In the genomic region with DNA sequence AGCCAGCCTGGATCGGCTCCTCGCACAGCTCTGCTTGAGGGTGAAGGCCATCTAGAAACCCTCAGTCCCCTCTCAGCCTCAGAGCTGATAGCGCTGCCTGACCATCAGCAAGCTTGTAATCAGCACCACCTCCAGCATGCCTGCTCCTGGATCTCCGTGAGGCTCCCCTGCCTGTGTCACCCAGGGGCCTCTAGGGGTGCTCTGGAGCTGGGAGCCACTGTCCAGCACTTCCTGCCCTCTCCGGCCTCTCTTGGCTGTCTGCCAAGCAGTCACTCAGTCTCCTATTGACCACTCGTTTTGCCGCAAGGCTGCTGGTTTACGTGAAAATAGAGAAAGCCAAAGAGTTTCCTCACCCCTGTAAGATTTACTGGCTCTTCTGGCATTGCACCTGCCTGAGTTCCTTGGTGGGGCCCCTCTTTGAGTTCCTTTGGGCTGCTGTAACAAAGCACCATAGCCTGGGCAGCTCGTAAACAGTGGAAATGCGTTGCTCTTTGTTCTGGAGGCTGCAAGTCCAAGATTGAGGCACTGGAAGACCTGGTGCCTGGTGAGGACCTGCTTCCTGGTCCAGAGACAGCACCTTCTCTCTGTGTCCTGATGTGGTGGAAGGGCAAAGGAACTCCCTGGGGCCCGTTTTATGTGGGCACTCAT, we compare ENCODE assay signal across 8 cellular contexts. TPM values are rescaled to one million over a fixed set of nuclear protein-coding genes. Genes with fewer than 3 reads are reported as not detected.
A peak's percentile ranks its signal among the peaks of the same experiment; 100 is the strongest.
DNase-seq lines count a peak whose midpoint lies in the region; ATAC-seq and TF ChIP-seq lines count a peak whose summit lies in the region.

No MANE protein-coding gene starts in this region.

- no peak overlapping the region for H4K5ac ChIP-seq in IMR-90 (ENCODE audit: low read depth, low read length)

- H2AFZ ChIP-seq in IMR-90 (replicated peaks; ENCODE audit: low read length, poor library complexity), result no peak overlapping the region

- H3K79me1 ChIP-seq in IMR-90 (ENCODE audit: low read depth in 1 of 2, low read length in 2 of 2), result no peaks in the 10 kb centered on the region

- H3K36me3 ChIP-seq in IMR-90 (ENCODE audit: control insufficient read depth, insufficient read depth, low read length) (peaks cover 8% of the 10 kb centered on the region), heart left ventricle (peaks cover 0 to 17% (median 4%) of the 10 kb centered on the region in 9 donors)

- H3K4me1 ChIP-seq in IMR-90 (ENCODE audit: control insufficient read depth, insufficient read depth, low read length) (no peaks in the 10 kb centered on the region), heart left ventricle (peaks cover 0 to 10% (median 5%) of the 10 kb centered on the region in 12 donors)

- intact Hi-C loops in IMR-90 (cut with micrococcal nuclease) (no loop called here), heart left ventricle (cut with DNase I) (no loop called here)

- H2AK5ac ChIP-seq in IMR-90 (ENCODE audit: low read depth, low read length), result no peak overlapping the region

- no peak overlapping the region for H2BK120ac ChIP-seq in IMR-90 (ENCODE audit: low read depth, low read length)

- peaks cover 4% of the 10 kb centered on the region for H3K36me3 Mint-ChIP-seq in activated CD8-positive, alpha-beta T cell treated with anti-CD3 and anti-CD28 coated beads, Interleukin-2, amount 10 ng/mL, durations not matched to agents 7 days and 5 days (ENCODE audit: low read depth)
- peaks cover 3% of the 10 kb centered on the region for H3K36me3 Mint-ChIP-seq in activated CD4-positive, alpha-beta memory T cell treated with anti-CD3 and anti-CD28 coated beads, Interleukin-2, amount 10 ng/mL, durations not matched to agents 7 days and 5 days (ENCODE audit: low read depth)

- no peak overlapping the region for H3K4me3 ChIP-seq in IMR-90 (ENCODE audit: insufficient read depth, low read depth, low read length)
- H3K4me3 ChIP-seq in heart left ventricle, result no peak overlapping the region

- H2BK5ac ChIP-seq in IMR-90 (ENCODE audit: low read depth, low read length, poor library complexity, severe bottlenecking), result no peak overlapping the region

- H3K9me3 ChIP-seq in IMR-90 (ENCODE audit: control insufficient read depth, insufficient read depth, low read length) (no peaks in the 10 kb centered on the region), heart left ventricle (no peaks in the 10 kb centered on the region)

- DNase-seq in D341Med (ENCODE audit: low spot score), result peak; percentile 49
- DNase-seq in IMR-90, result peak; percentile 49
- no peak for DNase-seq in activated CD8-positive, alpha-beta T cell treated with anti-CD3 and anti-CD28 coated beads, Interleukin-2, amount 10 ng/mL, durations not matched to agents 7 days and 5 days
- DNase-seq in heart left ventricle, result peak; percentile 77 to 90 (median 87)
- DNase-seq in pons (ENCODE audit: low spot score), result peak; percentile 92
- DNase-seq in activated CD4-positive, alpha-beta memory T cell treated with anti-CD3 and anti-CD28 coated beads, Interleukin-2, amount 10 ng/mL, durations not matched to agents 7 days and 5 days, result no peak

- no peaks in the 10 kb centered on the region for H4K20me1 ChIP-seq in IMR-90 (ENCODE audit: insufficient read depth, low read length)

- H4K8ac ChIP-seq in IMR-90 (ENCODE audit: low read depth in 2 of 2, low read length in 2 of 2), result no peak overlapping the region

- H3K27me3 ChIP-seq in IMR-90 (ENCODE audit: control insufficient read depth, insufficient read depth, low read length) (no peaks in the 10 kb centered on the region), heart left ventricle (no peaks in the 10 kb centered on the region)

- H3K18ac ChIP-seq in IMR-90 (ENCODE audit: low read depth, low read length), result no peak overlapping the region

- no peaks in the 10 kb centered on the region for H3K9me3 Mint-ChIP-seq in activated CD8-positive, alpha-beta T cell treated with anti-CD3 and anti-CD28 coated beads, Interleukin-2, amount 10 ng/mL, durations not matched to agents 7 days and 5 days (ENCODE audit: insufficient read depth)
- H3K9me3 Mint-ChIP-seq in activated CD4-positive, alpha-beta memory T cell treated with anti-CD3 and anti-CD28 coated beads, Interleukin-2, amount 10 ng/mL, durations not matched to agents 7 days and 5 days, result no peaks in the 10 kb centered on the region

- no peak overlapping the region for H3K56ac ChIP-seq in IMR-90 (ENCODE audit: extremely low read depth, insufficient read depth, low read length)

- peaks cover 1% of the 10 kb centered on the region for H3K4me1 Mint-ChIP-seq in activated CD8-positive, alpha-beta T cell treated with anti-CD3 and anti-CD28 coated beads, Interleukin-2, amount 10 ng/mL, durations not matched to agents 7 days and 5 days (ENCODE audit: low read depth)
- peaks cover 3% of the 10 kb centered on the region for H3K4me1 Mint-ChIP-seq in activated CD4-positive, alpha-beta memory T cell treated with anti-CD3 and anti-CD28 coated beads, Interleukin-2, amount 10 ng/mL, durations not matched to agents 7 days and 5 days

- 20% methylated on average over 2 of the region's 11 CpGs; no CpG with 5 or more reads in 1 of the 2 experiments for WGBS in IMR-90 (ENCODE audit: extremely low coverage in 2 of 2, insufficient read length in 1 of 2), 2 experiments
- WGBS in heart left ventricle, 4 donors, result 31 to 39% (median 33%) methylated on average over 6 to 11 of the region's 11 CpGs

- no peak overlapping the region for H2BK15ac ChIP-seq in IMR-90 (ENCODE audit: low read depth, low read length)

- BruUV-seq in IMR-90 (replicated peaks; lab: Mats Ljungman, UMichigan), result no TSS peak

- TF ChIP-seq RAD21 in IMR-90 (IDR thresholded peaks at IDR 0.05; ENCODE audit: low read length), result peak; percentile 45

- no peaks in the 10 kb centered on the region; the same call in 1 of the 2 replicates for H3K9me1 ChIP-seq in IMR-90 (ENCODE audit: insufficient read depth, low read length)

- H3K27ac Mint-ChIP-seq in activated CD8-positive, alpha-beta T cell treated with anti-CD3 and anti-CD28 coated beads, Interleukin-2, amount 10 ng/mL, durations not matched to agents 7 days and 5 days, result peak overlapping the region; percentile 57
- H3K27ac Mint-ChIP-seq in activated CD4-positive, alpha-beta memory T cell treated with anti-CD3 and anti-CD28 coated beads, Interleukin-2, amount 10 ng/mL, durations not matched to agents 7 days and 5 days, result no peak overlapping the region

- TF ChIP-seq POLR2A in IMR-90 (IDR thresholded peaks at IDR 0.05; ENCODE audit: low read depth, low read length), result no peak
- TF ChIP-seq POLR2A in heart left ventricle (IDR thresholded peaks at IDR 0.05), result no peak
- TF ChIP-seq POLR2A in GM18505 (IDR thresholded peaks at IDR 0.05; ENCODE audit: borderline replicate concordance, extremely low read depth, insufficient read depth, insufficient read length), result no peak

- CTCF ChIA-PET in IMR-90 (lab: Yijun Ruan, JAX), result interaction anchor here (1.1 kb wide), 1 partner anchor 18 kb away, joined by 4 read pairs; a partner anchor contains a TSS
- CTCF ChIA-PET in activated CD8-positive, alpha-beta T cell treated with anti-CD3 and anti-CD28 coated beads, Interleukin-2, amount 10 ng/mL, durations not matched to agents 7 days and 5 days (lab: Charles Lee), result no interaction called here
- CTCF ChIA-PET in activated CD4-positive, alpha-beta memory T cell treated with anti-CD3 and anti-CD28 coated beads, Interleukin-2, amount 10 ng/mL, durations not matched to agents 7 days and 5 days (lab: Charles Lee), result interaction anchor here (0.6 kb wide), 1 partner anchor 17 kb away, joined by 3 read pairs; no protein-coding TSS in a partner anchor

- H3K23ac ChIP-seq in IMR-90 (ENCODE audit: low read depth, low read length), result no peak overlapping the region

- no peak overlapping the region for H2AK9ac ChIP-seq in IMR-90 (replicated peaks; ENCODE audit: low read depth, low read length, poor library complexity)

- H3K14ac ChIP-seq in IMR-90 (replicated peaks; ENCODE audit: low read depth, low read length), result no peak overlapping the region

- no peak overlapping the region for H3K9ac ChIP-seq in IMR-90 (ENCODE audit: low read depth, low read length)

- H4K91ac ChIP-seq in IMR-90 (ENCODE audit: insufficient read depth, low read depth, low read length), result no peak overlapping the region

- no peak overlapping the region for H3K27ac ChIP-seq in IMR-90 (ENCODE audit: insufficient read depth, low read length)
- no peak overlapping the region for H3K27ac ChIP-seq in heart left ventricle

- H3K4me3 Mint-ChIP-seq in activated CD8-positive, alpha-beta T cell treated with anti-CD3 and anti-CD28 coated beads, Interleukin-2, amount 10 ng/mL, durations not matched to agents 7 days and 5 days, result no peak overlapping the region
- H3K4me3 Mint-ChIP-seq in activated CD4-positive, alpha-beta memory T cell treated with anti-CD3 and anti-CD28 coated beads, Interleukin-2, amount 10 ng/mL, durations not matched to agents 7 days and 5 days, result no peak overlapping the region

- peak; percentile 93 for ATAC-seq in IMR-90 (ENCODE audit: low read depth)
- no peak for ATAC-seq in activated CD8-positive, alpha-beta T cell treated with anti-CD3 and anti-CD28 coated beads, Interleukin-2, amount 10 ng/mL, durations not matched to agents 7 days and 5 days
- ATAC-seq in heart left ventricle, result peak; percentile 68 to 83 (median 78)
- ATAC-seq in GM18505 (IDR thresholded peaks at IDR 0.05; ENCODE audit: unreplicated experiment), result no peak
- ATAC-seq in GM21390 (IDR thresholded peaks at IDR 0.05; ENCODE audit: unreplicated experiment), result no peak

- H3K27me3 Mint-ChIP-seq in activated CD8-positive, alpha-beta T cell treated with anti-CD3 and anti-CD28 coated beads, Interleukin-2, amount 10 ng/mL, durations not matched to agents 7 days and 5 days (ENCODE audit: low read depth), result no peaks in the 10 kb centered on the region
- no peaks in the 10 kb centered on the region for H3K27me3 Mint-ChIP-seq in activated CD4-positive, alpha-beta memory T cell treated with anti-CD3 and anti-CD28 coated beads, Interleukin-2, amount 10 ng/mL, durations not matched to agents 7 days and 5 days

- TF ChIP-seq CTCF in IMR-90 (conservative IDR thresholded peaks at IDR 0.05; ENCODE audit: low read depth, low read length) (peak; percentile 50), heart left ventricle (IDR thresholded peaks at IDR 0.05) (peak; percentile 53 to 78 (median 60))

- H3K4ac ChIP-seq in IMR-90 (ENCODE audit: low read depth, low read length), result no peak overlapping the region

- H3K4me2 ChIP-seq in IMR-90 (ENCODE audit: low read depth, low read length), result no peak overlapping the region

- no peak overlapping the region for H2BK20ac ChIP-seq in IMR-90 (ENCODE audit: low read depth, low read length)

- POLR2A ChIA-PET in IMR-90 (lab: Charles Lee; ENCODE audit: unreplicated experiment), result no interaction called here
- POLR2A ChIA-PET in activated CD8-positive, alpha-beta T cell treated with anti-CD3 and anti-CD28 coated beads, Interleukin-2, amount 10 ng/mL, durations not matched to agents 7 days and 5 days (lab: Charles Lee), result interaction anchor here (1.1 kb wide), 1 partner anchor 10 kb away, joined by 3 read pairs; no protein-coding TSS in a partner anchor
- POLR2A ChIA-PET in activated CD4-positive, alpha-beta memory T cell treated with anti-CD3 and anti-CD28 coated beads, Interleukin-2, amount 10 ng/mL, durations not matched to agents 7 days and 5 days (lab: Charles Lee), result no interaction called here

- dilution Hi-C loops in IMR-90 (cut with HindIII; ENCODE audit: low sequenced_read_pairs, unreplicated experiment), result no loop called here

- in situ Hi-C loops in IMR-90 (cut with MboI; ENCODE audit: low sequenced_read_pairs), result no loop called here

RNA-seq across cellular contexts. Expression of a gene that starts 17.9 kb away (rescaled TPM):
- total RNA-seq in IMR-90 (2012; rRNA removed) (5.6 and 6.3 TPM in 2 replicates), heart left ventricle (10 to 100 TPM; 14.9 to 35.6 (median 21.9) TPM)
- polyA plus RNA-seq in IMR-90 (2012; rRNA removed) (20.9 and 27.4 TPM in 2 replicates), heart left ventricle (10 to 100 TPM; 17.4 to 39.7 TPM)
- polyA plus RNA-seq in IMR-90 (2012; cell fraction: cytosol; rRNA removed), result 11.6 and 19.3 TPM in 2 replicates
- polyA plus RNA-seq in IMR-90 (2012; cell fraction: nucleus; rRNA removed; ENCODE audit: low replicate concordance), result 72.5 and 181 TPM in 2 replicates
- 10 to 100 TPM; 53.0 to 61.2 TPM for total RNA-seq in activated CD8-positive, alpha-beta T cell treated with anti-CD3 and anti-CD28 coated beads, Interleukin-2, amount 10 ng/mL, durations not matched to agents 7 days and 5 days
- 10 to 100 TPM; 52.3 to 53.1 TPM for total RNA-seq in activated CD4-positive, alpha-beta memory T cell treated with anti-CD3 and anti-CD28 coated beads, Interleukin-2, amount 10 ng/mL, durations not matched to agents 7 days and 5 days

RNA-seq across cellular contexts. Expression of a gene that starts 20.9 kb away (rescaled TPM):
- 0.28 TPM in 1 of 2 replicates, not detected in the other for total RNA-seq in IMR-90 (2012; rRNA removed)
- polyA plus RNA-seq in IMR-90 (2012; rRNA removed), result 0.31 and 0.42 TPM in 2 replicates
- polyA plus RNA-seq in IMR-90 (2012; cell fraction: cytosol; rRNA removed), result 0.08 and 0.20 TPM in 2 replicates
- polyA plus RNA-seq in IMR-90 (2012; cell fraction: nucleus; rRNA removed; ENCODE audit: low replicate concordance), result 1.8 and 5.2 TPM in 2 replicates
- 10 to 100 TPM; 21.6 to 23.8 TPM for total RNA-seq in activated CD8-positive, alpha-beta T cell treated with anti-CD3 and anti-CD28 coated beads, Interleukin-2, amount 10 ng/mL, durations not matched to agents 7 days and 5 days
- 1 to 10 TPM in 3 of 9 donors, under 1 TPM in 5, not detected in 1; 0.48 to 2.7 (median 0.78) TPM for total RNA-seq in heart left ventricle
- 1 to 10 TPM; 1.1 to 1.3 TPM for polyA plus RNA-seq in heart left ventricle
- 1 to 10 TPM; 5.2 to 5.7 TPM for total RNA-seq in activated CD4-positive, alpha-beta memory T cell treated with anti-CD3 and anti-CD28 coated beads, Interleukin-2, amount 10 ng/mL, durations not matched to agents 7 days and 5 days

RNA-seq across cellular contexts. Expression of a gene that starts 36.1 kb away (rescaled TPM):
- 3.8 and 3.9 TPM in 2 replicates for total RNA-seq in IMR-90 (2012; rRNA removed)
- 15.9 and 18.7 TPM in 2 replicates for polyA plus RNA-seq in IMR-90 (2012; rRNA removed)
- 10.5 and 25.6 TPM in 2 replicates for polyA plus RNA-seq in IMR-90 (2012; cell fraction: cytosol; rRNA removed)
- polyA plus RNA-seq in IMR-90 (2012; cell fraction: nucleus; rRNA removed; ENCODE audit: low replicate concordance), result 31.4 and 92.4 TPM in 2 replicates
- 100 to 1,000 TPM; 110 to 113 TPM for total RNA-seq in activated CD8-positive, alpha-beta T cell treated with anti-CD3 and anti-CD28 coated beads, Interleukin-2, amount 10 ng/mL, durations not matched to agents 7 days and 5 days
- 100 to 1,000 TPM in 2 of 9 donors, 10 to 100 TPM in 7; 67.5 to 149 (median 91.0) TPM for total RNA-seq in heart left ventricle
- 100 to 1,000 TPM in 1 of 2 donors, 10 to 100 TPM in 1; 75.9 to 206 TPM for polyA plus RNA-seq in heart left ventricle
- total RNA-seq in activated CD4-positive, alpha-beta memory T cell treated with anti-CD3 and anti-CD28 coated beads, Interleukin-2, amount 10 ng/mL, durations not matched to agents 7 days and 5 days, result 100 to 1,000 TPM; 135 to 144 TPM

RNA-seq across cellular contexts. Expression of a gene that starts 44.3 kb away (rescaled TPM):
- total RNA-seq in IMR-90 (2012; rRNA removed) (1.1 and 2.5 TPM in 2 replicates), heart left ventricle (10 to 100 TPM in 7 of 9 donors, 1 to 10 TPM in 2; 6.7 to 23.9 (median 15.4) TPM)
- polyA plus RNA-seq in IMR-90 (2012; rRNA removed) (3.3 TPM in 2 replicates), heart left ventricle (1 to 10 TPM; 3.6 to 9.3 TPM)
- polyA plus RNA-seq in IMR-90 (2012; cell fraction: cytosol; rRNA removed), result 3.0 and 3.2 TPM in 2 replicates
- 2.6 and 5.3 TPM in 2 replicates for polyA plus RNA-seq in IMR-90 (2012; cell fraction: nucleus; rRNA removed; ENCODE audit: low replicate concordance)
- total RNA-seq in activated CD8-positive, alpha-beta T cell treated with anti-CD3 and anti-CD28 coated beads, Interleukin-2, amount 10 ng/mL, durations not matched to agents 7 days and 5 days, result 1 to 10 TPM; 6.8 to 8.1 TPM
- total RNA-seq in activated CD4-positive, alpha-beta memory T cell treated with anti-CD3 and anti-CD28 coated beads, Interleukin-2, amount 10 ng/mL, durations not matched to agents 7 days and 5 days, result 1 to 10 TPM; 7.9 to 9.3 TPM

RNA-seq across cellular contexts. Expression of a gene that starts 46.6 kb away (rescaled TPM):
- 2.9 and 3.3 TPM in 2 replicates for total RNA-seq in IMR-90 (2012; rRNA removed)
- polyA plus RNA-seq in IMR-90 (2012; rRNA removed), result 4.1 and 5.5 TPM in 2 replicates
- polyA plus RNA-seq in IMR-90 (2012; cell fraction: cytosol; rRNA removed), result 2.3 and 2.6 TPM in 2 replicates
- 16.4 and 17.5 TPM in 2 replicates for polyA plus RNA-seq in IMR-90 (2012; cell fraction: nucleus; rRNA removed; ENCODE audit: low replicate concordance)
- total RNA-seq in activated CD8-positive, alpha-beta T cell treated with anti-CD3 and anti-CD28 coated beads, Interleukin-2, amount 10 ng/mL, durations not matched to agents 7 days and 5 days, result 10 to 100 TPM; 27.9 to 33.3 TPM
- 10 to 100 TPM in 1 of 9 donors, 1 to 10 TPM in 8; 3.1 to 11.7 (median 5.6) TPM for total RNA-seq in heart left ventricle
- 1 to 10 TPM; 2.4 to 4.9 TPM for polyA plus RNA-seq in heart left ventricle
- total RNA-seq in activated CD4-positive, alpha-beta memory T cell treated with anti-CD3 and anti-CD28 coated beads, Interleukin-2, amount 10 ng/mL, durations not matched to agents 7 days and 5 days, result 10 to 100 TPM; 28.2 to 31.5 TPM

Comparison
In these comparisons a context has a peak if more than half of its experiments do, and no peak if none do; other contexts are left out.
1. DNase-seq: peak in D341Med (single experiment), IMR-90 (single experiment), heart left ventricle (5 of 5) and pons (single experiment); none in activated CD8-positive, alpha-beta T cell treated with anti-CD3 and anti-CD28 coated beads, Interleukin-2, amount 10 ng/mL, durations not matched to agents 7 days and 5 days (single experiment) and activated CD4-positive, alpha-beta memory T cell treated with anti-CD3 and anti-CD28 coated beads, Interleukin-2, amount 10 ng/mL, durations not matched to agents 7 days and 5 days (single experiment).
2. ATAC-seq: peak in IMR-90 (single experiment) and heart left ventricle (4 of 4); none in activated CD8-positive, alpha-beta T cell treated with anti-CD3 and anti-CD28 coated beads, Interleukin-2, amount 10 ng/mL, durations not matched to agents 7 days and 5 days (single experiment), GM18505 (single experiment) and GM21390 (single experiment).
3. RNA of a gene that starts 36.1 kb away (total RNA-seq): 135 to 144 TPM in activated CD4-positive, alpha-beta memory T cell treated with anti-CD3 and anti-CD28 coated beads, Interleukin-2, amount 10 ng/mL, durations not matched to agents 7 days and 5 days, 110 to 113 TPM in activated CD8-positive, alpha-beta T cell treated with anti-CD3 and anti-CD28 coated beads, Interleukin-2, amount 10 ng/mL, durations not matched to agents 7 days and 5 days and 67.5 to 149 TPM in heart left ventricle; 3.8 to 3.9 TPM in IMR-90; every median in the first group is over 10 times any median in the second.